In the genomic region with DNA sequence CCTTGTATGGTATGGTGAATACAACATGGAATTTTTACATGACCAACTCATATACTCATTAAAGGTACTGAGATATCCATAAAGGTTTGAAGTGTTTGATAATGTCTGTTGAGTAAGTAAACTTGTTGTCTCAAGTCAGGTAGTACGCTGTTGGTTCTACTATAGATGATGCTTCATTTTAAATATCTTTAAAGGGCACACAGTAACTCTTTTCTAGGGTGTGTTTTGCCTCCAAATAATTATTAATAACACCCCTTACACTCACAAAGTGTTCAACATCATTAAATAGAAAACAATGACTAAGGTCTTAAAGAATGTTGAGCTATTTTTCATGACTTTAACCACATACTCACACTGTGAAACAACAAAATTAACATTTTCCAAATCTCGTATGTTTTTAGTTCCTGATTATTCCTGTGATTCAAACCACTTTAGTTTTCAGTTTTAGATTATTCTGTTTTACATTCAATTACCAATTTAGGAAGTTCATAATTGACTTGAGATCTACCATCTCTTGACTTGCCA, we compare ENCODE assay signal across 20 cellular contexts.
DNase-seq lines count a peak whose midpoint lies in the region; ATAC-seq, FAIRE-seq and TF ChIP-seq lines count a peak whose summit lies in the region.
"Had no signal": no experiment of that assay in that cellular context is flagged by ENCODE, and none has a peak within 500 bp of the region (broad histone marks: within the 10 kb centered on the region; RNA-seq: fewer than 3 reads in every experiment).

No MANE protein-coding gene starts in this region.

- H4K20me1 ChIP-seq in PC-3 (ENCODE audit: low read length) = no peaks in the 10 kb centered on the region

- H3K4me1 Mint-ChIP-seq in osteocyte (ENCODE audit: unreplicated experiment) = peaks cover 45% of the 10 kb centered on the region
- H3K4me1 Mint-ChIP-seq: activated B cell treated with CpG ODN at 0.5 μM for 24 hours; activated naive CD8-positive, alpha-beta T cell treated with anti-CD3 and anti-CD28 coated beads, Interleukin-2, amount 10 ng/mL, durations not matched to agents 7 days and 5 days had no signal

- H3K9ac ChIP-seq in PC-3 (ENCODE audit: low read length) = no peak overlapping the region

- no peaks in the 10 kb centered on the region for H3K79me2 ChIP-seq in PC-3 (ENCODE audit: low read length)

- peak overlapping the region; percentile 27 for H3K27ac Mint-ChIP-seq in osteocyte (ENCODE audit: unreplicated experiment)
- H3K27ac Mint-ChIP-seq: activated B cell treated with CpG ODN at 0.5 μM for 24 hours; activated naive CD8-positive, alpha-beta T cell treated with anti-CD3 and anti-CD28 coated beads, Interleukin-2, amount 10 ng/mL, durations not matched to agents 7 days and 5 days; CD8-positive, alpha-beta T cell; stimulated activated naive CD8-positive, alpha-beta T cell treated with anti-CD3 and anti-CD28 coated beads, Interleukin-15, Interleukin-2, amounts not matched to agents 100 ng/mL and 50 ng/mL, for 24 hours had no signal

- H3K27ac ChIP-seq in PC-3 (ENCODE audit: low read length) = no peak overlapping the region

- BruUV-seq in PC-3 (replicated peaks; lab: Mats Ljungman, UMichigan) = no TSS peak

- H3F3A ChIP-seq in PC-3 (ENCODE audit: low read length, unreplicated experiment) = no peaks in the 10 kb centered on the region

- no peak overlapping the region for H3K4me3 Mint-ChIP-seq in osteocyte (ENCODE audit: unreplicated experiment)
- H3K4me3 Mint-ChIP-seq: activated B cell treated with CpG ODN at 0.5 μM for 24 hours; activated naive CD8-positive, alpha-beta T cell treated with anti-CD3 and anti-CD28 coated beads, Interleukin-2, amount 10 ng/mL, durations not matched to agents 7 days and 5 days; CD8-positive, alpha-beta T cell; stimulated activated naive CD8-positive, alpha-beta T cell treated with anti-CD3 and anti-CD28 coated beads, Interleukin-15, Interleukin-2, amounts not matched to agents 100 ng/mL and 50 ng/mL, for 24 hours had no signal

- peak; percentile 23 for FAIRE-seq in endometrium (lab: Jason Lieb, UNC)

- no peaks in the 10 kb centered on the region for H3K27me3 Mint-ChIP-seq in osteocyte (ENCODE audit: unreplicated experiment)
- H3K27me3 Mint-ChIP-seq: activated B cell treated with CpG ODN at 0.5 μM for 24 hours; activated naive CD8-positive, alpha-beta T cell treated with anti-CD3 and anti-CD28 coated beads, Interleukin-2, amount 10 ng/mL, durations not matched to agents 7 days and 5 days; stimulated activated naive CD8-positive, alpha-beta T cell treated with anti-CD3 and anti-CD28 coated beads, Interleukin-15, Interleukin-2, amounts not matched to agents 100 ng/mL and 50 ng/mL, for 24 hours had no signal

- ATAC-seq in PC-3 (no peak), HG02798 (IDR thresholded peaks at IDR 0.05; ENCODE audit: poor library complexity, unreplicated experiment) (no peak)
- ATAC-seq: CD8-positive, alpha-beta T cell had no signal

- peaks cover 35% of the 10 kb centered on the region for H3K4me1 ChIP-seq in PC-3 (ENCODE audit: insufficient read depth, low read length)

- TF ChIP-seq CTCF in PC-3 (conservative IDR thresholded peaks at IDR 0.05; ENCODE audit: low read depth, low read length) = no peak
- no peak for TF ChIP-seq CTCF in osteocyte (IDR thresholded peaks at IDR 0.05)

- no peaks in the 10 kb centered on the region for H3K36me3 ChIP-seq in PC-3 (ENCODE audit: low read depth, low read length)

- H3K36me3 Mint-ChIP-seq in osteocyte (ENCODE audit: unreplicated experiment) = peaks cover 2% of the 10 kb centered on the region
- H3K36me3 Mint-ChIP-seq: activated naive CD8-positive, alpha-beta T cell treated with anti-CD3 and anti-CD28 coated beads, Interleukin-2, amount 10 ng/mL, durations not matched to agents 7 days and 5 days; CD8-positive, alpha-beta T cell had no signal

- H3K4me3 ChIP-seq in PC-3 (ENCODE audit: low read length) = no peak overlapping the region

- H3K9me3 Mint-ChIP-seq in osteocyte (ENCODE audit: unreplicated experiment) = no peaks in the 10 kb centered on the region
- H3K9me3 Mint-ChIP-seq: activated B cell treated with CpG ODN at 0.5 μM for 24 hours; activated naive CD8-positive, alpha-beta T cell treated with anti-CD3 and anti-CD28 coated beads, Interleukin-2, amount 10 ng/mL, durations not matched to agents 7 days and 5 days; CD8-positive, alpha-beta T cell; stimulated activated naive CD8-positive, alpha-beta T cell treated with anti-CD3 and anti-CD28 coated beads, Interleukin-15, Interleukin-2, amounts not matched to agents 100 ng/mL and 50 ng/mL, for 24 hours had no signal

- H3K4me2 ChIP-seq in PC-3 (ENCODE audit: low read length) = peak overlapping the region; percentile 24

- no peaks in the 10 kb centered on the region for H3K9me2 ChIP-seq in PC-3 (replicated peaks; ENCODE audit: low read length)

- POLR2A ChIA-PET in PC-3 (lab: Charles Lee; ENCODE audit: unreplicated experiment) = interaction anchor here (0.6 kb wide), 1 partner anchor 867 kb away, joined by 3 read pairs; no protein-coding TSS in a partner anchor

- intact Hi-C loops in PC-3 (cut with micrococcal nuclease) = loop anchor here (5.0 kb wide), 1 partner anchor 137 kb away; no protein-coding TSS in a partner anchor

- DNase-seq in Caki2 (ENCODE audit: low read depth) (peak; percentile 68), PC-3 (no peak), osteocyte (ENCODE audit: extremely low spot score, unreplicated experiment) (no peak), MV-4-11 (lab: John Stamatoyannopoulos, UW) (no peak), hypothalamus (lab: John Stamatoyannopoulos, UW) (no peak)
- DNase-seq in activated naive CD4-positive, alpha-beta T cell treated with anti-CD3 and anti-CD28 coated beads, Interleukin-2, amount 50 U/mL, for 16 hours = no peak
- DNase-seq: activated B cell treated with CpG ODN at 0.5 μM for 24 hours; activated naive CD8-positive, alpha-beta T cell treated with anti-CD3 and anti-CD28 coated beads, Interleukin-2, amount 10 ng/mL, durations not matched to agents 7 days and 5 days; caudate nucleus; CD8-positive, alpha-beta T cell; mesendoderm; NCI-H1048; NCI-H2029 treated with DMSO at 0.1 percent for 48 hours; NCI-H510A; right cardiac atrium; SHP77; T-helper 2 cell had no signal

- no peaks in the 10 kb centered on the region for H3K27me3 ChIP-seq in PC-3 (ENCODE audit: low read length)

- H3K9me3 ChIP-seq in PC-3 (ENCODE audit: low read length) = no peaks in the 10 kb centered on the region

- no peak overlapping the region for H2AFZ ChIP-seq in PC-3 (ENCODE audit: low read length)

- CTCF ChIA-PET in PC-3 (lab: Charles Lee) = interaction anchor here (0.7 kb wide), 1 partner anchor 139 kb away, joined by 3 read pairs; no protein-coding TSS in a partner anchor

- in situ Hi-C loops in Caki2 (cut with HindIII; ENCODE audit: low pct_unique_long_range_greater_than_20kb, low sequenced_read_pairs) = no loop called here
